19 cellular contexts compared by ENCODE assay signal in the genomic region with DNA sequence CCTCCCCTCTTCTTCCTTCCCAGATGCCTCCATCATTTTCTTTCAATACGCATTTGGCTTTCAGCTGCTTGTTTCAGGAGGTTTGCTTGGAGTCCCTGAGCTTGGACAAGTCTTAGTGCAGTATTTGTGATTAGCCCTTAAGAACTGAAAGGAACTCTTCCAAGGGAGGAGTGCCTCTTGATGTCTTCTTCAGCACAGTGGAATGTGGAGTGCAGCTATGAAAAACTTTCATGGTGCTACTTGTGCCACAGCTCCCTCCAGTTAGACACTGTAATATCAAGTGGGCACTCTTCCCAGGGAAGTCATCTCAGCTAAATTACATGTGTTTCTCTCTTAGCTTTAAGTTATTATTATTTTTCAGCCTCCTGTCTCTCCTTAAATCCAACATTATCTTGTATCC.
DNase-seq lines count a peak whose midpoint lies in the region; ATAC-seq and TF ChIP-seq lines count a peak whose summit lies in the region.
"Had no signal": no experiment of that assay in that cellular context is flagged by ENCODE, and none has a peak within 500 bp of the region (broad histone marks: within the 10 kb centered on the region; RNA-seq: fewer than 3 reads in every experiment).

No MANE protein-coding gene starts in this region.

- peak overlapping the region; percentile 62 for H3K4me2 ChIP-seq in GM23248 (ENCODE audit: unreplicated experiment)
- H3K4me2 ChIP-seq in neural progenitor cell: peak overlapping the region; percentile 45
- H3K4me2 ChIP-seq in PC-3 (ENCODE audit: low read length): no peak overlapping the region

- WGBS in GM23248 (ENCODE audit: low coverage in 1 of 2, low lambda C conversion rate in 2 of 2, missing lambda C conversion rate in 2 of 2), 2 experiments: 25 to 50% methylated on average over 1 of the region's 1 CpG

- no peaks in the 10 kb centered on the region for H3K27me3 Mint-ChIP-seq in neural progenitor cell (ENCODE audit: insufficient read depth, low read depth)

- H3K4me1 ChIP-seq in GM23248 (ENCODE audit: insufficient read depth) (peaks cover 27% of the 10 kb centered on the region), neural progenitor cell (peaks cover 12% of the 10 kb centered on the region), PC-3 (ENCODE audit: insufficient read depth, low read length) (peaks cover 9% of the 10 kb centered on the region; the same call in 1 of the 2 replicates)

- no TSS peak for BruUV-seq in PC-3 (replicated peaks; lab: Mats Ljungman, UMichigan)

- peaks cover 28% of the 10 kb centered on the region for H3F3A ChIP-seq in GM23248 (ENCODE audit: insufficient read depth)
- H3F3A ChIP-seq in neural progenitor cell (ENCODE audit: low read depth): peaks cover 6% of the 10 kb centered on the region
- no peaks in the 10 kb centered on the region for H3F3A ChIP-seq in PC-3 (ENCODE audit: low read length, unreplicated experiment)

- TF ChIP-seq CTCF in choroid plexus epithelial cell (conservative IDR thresholded peaks at IDR 0.05; ENCODE audit: low read depth, low read length) (no peak), neural progenitor cell (IDR thresholded peaks at IDR 0.05) (no peak), PC-3 (conservative IDR thresholded peaks at IDR 0.05; ENCODE audit: low read depth, low read length) (no peak)

- peaks cover 4% of the 10 kb centered on the region; the same call in 1 of the 2 replicates for H3K9me2 ChIP-seq in GM23248 (ENCODE audit: insufficient read depth)
- no peaks in the 10 kb centered on the region; the same call in 1 of the 2 replicates for H3K9me2 ChIP-seq in PC-3 (replicated peaks; ENCODE audit: low read length)

- in situ Hi-C loops in GM23248 (cut with MboI): no loop called here

- no peaks in the 10 kb centered on the region for H3K36me3 Mint-ChIP-seq in neural progenitor cell

- 0 out of 2 replicates have a peak overlapping the region, but pooled peaks have one; percentile 33 for H3K4me3 ChIP-seq in GM23248
- H3K4me3 ChIP-seq in choroid plexus epithelial cell (ENCODE audit: low read depth, low read length): no peak overlapping the region
- H3K4me3 ChIP-seq in neural progenitor cell: no peak overlapping the region
- no peak overlapping the region for H3K4me3 ChIP-seq in PC-3 (ENCODE audit: low read length)

- 0 out of 2 replicates have a peak overlapping the region, but pooled peaks have one; percentile 3 for H3K27ac ChIP-seq in GM23248
- H3K27ac ChIP-seq in neural progenitor cell: peak overlapping the region; percentile 73
- no peak overlapping the region for H3K27ac ChIP-seq in substantia nigra (ENCODE audit: low read depth, low read length, poor library complexity, severe bottlenecking)
- no peak overlapping the region for H3K27ac ChIP-seq in PC-3 (ENCODE audit: low read length)
- H3K27ac ChIP-seq: C4-2B, HL-60 had no signal

- no peaks in the 10 kb centered on the region for H3K4me1 Mint-ChIP-seq in neural progenitor cell

- H3K9me3 ChIP-seq in GM23248 (ENCODE audit: low read depth) (no peaks in the 10 kb centered on the region), neural progenitor cell (ENCODE audit: low read depth) (no peaks in the 10 kb centered on the region), PC-3 (ENCODE audit: low read length) (no peaks in the 10 kb centered on the region)

- no peak for ATAC-seq in PC-3

- CTCF ChIA-PET in PC-3 (lab: Charles Lee): no interaction called here

- no peak overlapping the region for H3K4me3 Mint-ChIP-seq in neural progenitor cell
- H3K4me3 Mint-ChIP-seq: H9 had no signal

- H3K9ac ChIP-seq in GM23248 (no peak overlapping the region), neural progenitor cell (no peak overlapping the region), PC-3 (ENCODE audit: low read length) (no peak overlapping the region)

- H3K27ac Mint-ChIP-seq in neural progenitor cell: no peak overlapping the region
- H3K27ac Mint-ChIP-seq: H9 had no signal

- no peaks in the 10 kb centered on the region for H4K20me1 ChIP-seq in GM23248 (ENCODE audit: insufficient read depth)
- H4K20me1 ChIP-seq in neural progenitor cell (ENCODE audit: low read depth): no peaks in the 10 kb centered on the region
- no peaks in the 10 kb centered on the region for H4K20me1 ChIP-seq in PC-3 (ENCODE audit: low read length)

- H3K36me3 ChIP-seq in GM23248 (ENCODE audit: low read depth) (no peaks in the 10 kb centered on the region), neural progenitor cell (no peaks in the 10 kb centered on the region), PC-3 (ENCODE audit: low read depth, low read length) (no peaks in the 10 kb centered on the region)

- H3K9me3 Mint-ChIP-seq in neural progenitor cell: no peaks in the 10 kb centered on the region

- H3K79me2 ChIP-seq in GM23248 (ENCODE audit: insufficient read depth): no peaks in the 10 kb centered on the region
- H3K79me2 ChIP-seq in neural progenitor cell (ENCODE audit: low read depth): no peaks in the 10 kb centered on the region
- no peaks in the 10 kb centered on the region for H3K79me2 ChIP-seq in PC-3 (ENCODE audit: low read length)

- H2AFZ ChIP-seq in GM23248 (peak overlapping the region; percentile 54), neural progenitor cell (replicated peaks) (no peak overlapping the region), PC-3 (ENCODE audit: low read length) (no peak overlapping the region)

- DNase-seq in AG08395 (ENCODE audit: low spot score) (peak; percentile 57), GM23248 (peak; percentile 69), choroid plexus epithelial cell (ENCODE audit: low read depth) (peak; percentile 25), neural progenitor cell (ENCODE audit: low spot score) (peak; percentile 11), NCI-H1930 (lab: John Stamatoyannopoulos, UW) (no peak), NCI-H1048 (lab: John Stamatoyannopoulos, UW) (no peak), substantia nigra (lab: John Stamatoyannopoulos, UW) (no peak), PC-3 (no peak)
- DNase-seq: 8988T, DMS 273 treated with DMSO at 0.1 percent for 48 hours, H9, NCI-H187 treated with DMSO at 0.1 percent for 48 hours, NCI-H2171, NCI-H748 treated with DMSO at 0.1 percent for 48 hours, OCI-M1, RPMI8226, SIG-M5 had no signal

- POLR2A ChIA-PET in PC-3 (lab: Charles Lee; ENCODE audit: unreplicated experiment): no interaction called here

- intact Hi-C loops in PC-3 (cut with micrococcal nuclease): no loop called here

- H3K27me3 ChIP-seq in GM23248 (replicated peaks; ENCODE audit: insufficient read depth) (no peaks in the 10 kb centered on the region), neural progenitor cell (no peaks in the 10 kb centered on the region), PC-3 (ENCODE audit: low read length) (no peaks in the 10 kb centered on the region)

Comparison
In these comparisons a context has a peak if more than half of its experiments do, and no peak if none do; other contexts are left out.
1. DNase-seq: peak in AG08395 (single experiment), GM23248 (single experiment), choroid plexus epithelial cell (single experiment) and neural progenitor cell (single experiment); none in NCI-H1930 (0 of 2), NCI-H1048 (single experiment), substantia nigra (0 of 49) and PC-3 (single experiment).
2. H3K27ac ChIP-seq: peak in GM23248 (single experiment) and neural progenitor cell (single experiment); none in substantia nigra (single experiment) and PC-3 (single experiment).